ENCODE assay signal across 9 cellular contexts in genomic region chr10:75550191-75550590, GRCh38.
"Had no signal": no experiment of that assay in that cellular context is flagged by ENCODE, and none has a peak within 500 bp of the region (broad histone marks: within the 10 kb centered on the region; RNA-seq: fewer than 3 reads in every experiment).

No MANE protein-coding gene starts in this region.

- DNase-seq: GM23248, GOT3, H7, H9, HCEC 1CT, HFFc6 had no signal

- H3K4me1 Mint-ChIP-seq: H9 had no signal

- H3K4me2 ChIP-seq: GM23338 had no signal

- H3K9ac ChIP-seq: GM23248 had no signal

- FAIRE-seq: H1 had no signal

- H3K27ac Mint-ChIP-seq: GM23338, H9, HFFc6 had no signal

- H3K27ac ChIP-seq: GM23248 had no signal

- H3K4me3 ChIP-seq: GM23248, GM23338, HAP-1 had no signal

- H3K4me3 Mint-ChIP-seq: GM23338, H9, HFFc6 had no signal

- H3K36me3 ChIP-seq: HAP-1 had no signal

- H3K4me1 ChIP-seq: HAP-1 had no signal

- H3K9me3 ChIP-seq: HAP-1 had no signal

- H2AFZ ChIP-seq: GM23248, GM23338 had no signal
